ENCODE assay signal across 9 cellular contexts in the genomic region with DNA sequence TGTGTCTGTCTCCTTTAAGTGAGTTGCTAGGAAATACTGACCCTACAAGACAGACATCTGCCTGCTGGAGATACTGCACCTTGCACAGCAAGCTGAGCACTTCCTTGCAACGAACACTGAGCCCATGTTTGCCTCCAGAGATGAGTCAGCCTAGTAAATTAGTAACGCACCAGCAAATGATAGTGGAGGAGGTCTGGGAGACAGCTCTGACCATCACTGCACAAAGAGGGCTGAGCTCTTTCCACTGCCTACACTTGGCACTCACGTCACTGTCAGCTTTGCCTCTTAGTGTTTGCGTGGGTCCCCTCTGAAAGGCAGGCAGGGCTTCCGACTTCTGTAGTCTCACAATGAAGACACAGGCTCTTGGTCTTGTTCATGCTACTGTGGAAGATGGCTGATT.
DNase-seq lines count a peak whose midpoint lies in the region; ATAC-seq and TF ChIP-seq lines count a peak whose summit lies in the region.
"Had no signal": no experiment of that assay in that cellular context is flagged by ENCODE, and none has a peak within 500 bp of the region (broad histone marks: within the 10 kb centered on the region; RNA-seq: fewer than 3 reads in every experiment).

No MANE protein-coding gene starts in this region.

- no peak overlapping the region for H3K4me3 ChIP-seq in GM12864 (ENCODE audit: low read depth, low read length)
- no peak overlapping the region for H3K4me3 ChIP-seq in adipocyte (ENCODE audit: low read length)

- H3K36me3 ChIP-seq in adipocyte (ENCODE audit: control insufficient read depth, insufficient read depth, low read length, severe bottlenecking), result no peaks in the 10 kb centered on the region

- no peaks in the 10 kb centered on the region for H3K9me3 ChIP-seq in adipocyte (ENCODE audit: control insufficient read depth, low read length)

- H3K9ac ChIP-seq in adipocyte (ENCODE audit: low read length), result no peak overlapping the region

- peaks cover 8% of the 10 kb centered on the region for H3K27me3 ChIP-seq in adipocyte (replicated peaks; ENCODE audit: control insufficient read depth, insufficient read depth, low read length)

- peaks cover 21% of the 10 kb centered on the region for H3K4me1 ChIP-seq in adipocyte (ENCODE audit: control insufficient read depth, insufficient read depth, low read length)

- ATAC-seq in GM19467 (IDR thresholded peaks at IDR 0.05; ENCODE audit: unreplicated experiment) (peak; percentile 100), HG03442 (IDR thresholded peaks at IDR 0.05; ENCODE audit: unreplicated experiment) (peak; percentile 99)

- DNase-seq in GM12864 (ENCODE audit: low read depth) (peak; percentile 60), adipocyte (ENCODE audit: low read depth) (peak; percentile 49), posterior cingulate gyrus (peak in 9 of 10 donors; percentile 34 to 93 (median 64)), NOMO-1 treated with dmso at 0.1 percent for 144 hours (lab: John Stamatoyannopoulos, UW; ENCODE audit: unreplicated experiment) (no peak), cerebellar cortex (ENCODE audit: low spot score) (no peak), NCI-H1092 (lab: John Stamatoyannopoulos, UW) (no peak)
- DNase-seq: T-cell had no signal

- no peak for TF ChIP-seq CTCF in GM12864 (IDR thresholded peaks at IDR 0.05; ENCODE audit: low read depth, low read length, missing control alignments)

- intact Hi-C loops in posterior cingulate gyrus (cut with DNase I), result no loop called here

Comparison
In these comparisons a context has a peak if more than half of its experiments do, and no peak if none do; other contexts are left out.
1. DNase-seq: peak in GM12864 (single experiment), adipocyte (single experiment) and posterior cingulate gyrus (9 of 10); none in NOMO-1 treated with dmso at 0.1 percent for 144 hours (single experiment), cerebellar cortex (single experiment) and NCI-H1092 (single experiment).